8 cellular contexts compared by ENCODE assay signal in genomic region chr6:118651282-118652050, GRCh38. TPM values are rescaled to one million over a fixed set of nuclear protein-coding genes. Genes with fewer than 3 reads are reported as not detected.
DNase-seq lines count a peak whose midpoint lies in the region; ATAC-seq and TF ChIP-seq lines count a peak whose summit lies in the region.

TSS of gene CEP85L (minus strand) at chr6:118651591. CDS start at chr6:118651269, 322 bp downstream.

- TF ChIP-seq CTCF in C4-2B (conservative IDR thresholded peaks at IDR 0.05), result 0 out of 2 replicates have a peak, but pooled peaks have one; percentile 3
- TF ChIP-seq CTCF in left lung (IDR thresholded peaks at IDR 0.05), result no peak

- no peaks in the 10 kb centered on the region for H3K9me3 ChIP-seq in left lung

- H3K27me3 ChIP-seq in left lung, result no peaks in the 10 kb centered on the region

- peak; percentile 94 for DNase-seq in NCI-H748 (lab: John Stamatoyannopoulos, UW; ENCODE audit: unreplicated experiment)
- DNase-seq in activated CD4-positive, alpha-beta T cell treated with anti-CD3 and anti-CD28 coated beads, Interleukin-2, amount 50 U/mL, for 1 hour, result peak; percentile 89
- DNase-seq in dedifferentiated amniotic fluid mesenchymal stem cell (ENCODE audit: extremely low spot score), result peak; percentile 93
- peak; percentile 93 to 99 for DNase-seq in left lung
- DNase-seq in stimulated activated CD4-positive, alpha-beta T cell treated with anti-CD3 and anti-CD28 coated beads, Interleukin-2, amount 100 ng/mL, for 48 hours, result peak; percentile 82 to 87

- no peaks in the 10 kb centered on the region for H3K36me3 ChIP-seq in left lung

- intact Hi-C loops in left lung (cut with DNase I), result no loop called here

- peak within 1 kb of the TSS; percentile 84 to 96 for H3K4me3 ChIP-seq in left lung

- H3K4me1 ChIP-seq in left lung, result peaks cover 10 to 23% of the 10 kb centered on the region in 2 donors

- H3K27ac ChIP-seq in C4-2B (peak within 1 kb of the TSS; percentile 73), left lung (peak within 1 kb of the TSS; percentile 96 to 97)

- peak; percentile 83 for ATAC-seq in GM19395 (IDR thresholded peaks at IDR 0.05; ENCODE audit: unreplicated experiment)
- peak; percentile 74 for ATAC-seq in HG03558 (IDR thresholded peaks at IDR 0.05; ENCODE audit: extremely low read depth, unreplicated experiment)
- peak; percentile 98 for ATAC-seq in left lung

RNA-seq across cellular contexts. Expression of gene CEP85L, which starts in this region (rescaled TPM):
- total RNA-seq in left lung, result 10 to 100 TPM in 1 of 2 donors, 1 to 10 TPM in 1; 9.2 to 11.3 TPM

Comparison
In these comparisons a context has a peak if more than half of its experiments do, and no peak if none do; other contexts are left out.
1. Peak in every context shown above with its lines: DNase-seq, ATAC-seq, H3K4me3 ChIP-seq and H3K27ac ChIP-seq.